35 cellular contexts compared by ENCODE assay signal in genomic region chr6:160093946-160094345, GRCh38. TPM values are rescaled to one million over a fixed set of nuclear protein-coding genes. Genes with fewer than 3 reads are reported as not detected.
"Had no signal": no experiment of that assay in that cellular context is flagged by ENCODE, and none has a peak within 500 bp of the region (broad histone marks: within the 10 kb centered on the region; RNA-seq: fewer than 3 reads in every experiment).

No MANE protein-coding gene starts in this region.

- DNase-seq: activated B cell treated with CpG ODN at 0.5 μM for 24 hours; activated CD4-positive, alpha-beta memory T cell treated with anti-CD3 and anti-CD28 coated beads for 36 hours; activated CD4-positive, alpha-beta T cell treated with anti-CD3 and anti-CD28 coated beads for 4 hours; activated CD4-positive, alpha-beta T cell treated with anti-CD3 and anti-CD28 coated beads, Interleukin-2, amount 10 ng/mL, durations not matched to agents 24 days and 14 days; activated CD4-positive, alpha-beta T cell treated with anti-CD3 and anti-CD28 coated beads, Interleukin-2, amount 50 U/mL, for 1 hour; activated CD4-positive, alpha-beta T cell treated with anti-CD3 and anti-CD28 coated beads, Interleukin-2, amount 50 U/mL, for 4 hours; activated CD4-positive, CD25-positive, alpha-beta regulatory T cell treated with anti-CD3 and anti-CD28 coated beads, Interleukin-2, amount 50 U/mL, for 72 hours; activated CD8-positive, alpha-beta memory T cell treated with anti-CD3 and anti-CD28 coated beads, Interleukin-2, amount 50 U/mL, for 4 hours; activated CD8-positive, alpha-beta T cell treated with anti-CD3 and anti-CD28 coated beads for 36 hours; activated effector memory CD4-positive, alpha-beta T cell treated with Interleukin-2 at 50 U/mL for 16 hours; activated gamma-delta T cell; activated naive CD4-positive, alpha-beta T cell treated with Interleukin-2 at 50 U/mL for 16 hours; activated naive CD8-positive, alpha-beta T cell treated with anti-CD3 and anti-CD28 coated beads, Interleukin-2, amount 10 ng/mL, durations not matched to agents 7 days and 5 days; activated naive CD8-positive, alpha-beta T cell treated with anti-CD3 and anti-CD28 coated beads, Interleukin-2, amount 50 U/mL, for 24 hours; activated T-cell treated with anti-CD3 and anti-CD28 coated beads for 4 hours; activated T-cell treated with anti-CD3 and anti-CD28 coated beads, Interleukin-2, amount 50 U/mL, for 1 hour; activated T-cell treated with anti-CD3 and anti-CD28 coated beads, Interleukin-2, amount 50 U/mL, for 4 hours; activated T-cell treated with anti-CD3 and anti-CD28 coated beads, Interleukin-2, amount 50 U/mL, for 72 hours; amygdala; anterior cingulate cortex; caudate nucleus; cerebellar nuclear complex; SW 1271; T-helper 1 cell; T-helper 2 cell; T-helper 9 cell had no signal

- H3K9me3 Mint-ChIP-seq: activated B cell treated with CpG ODN at 0.5 μM for 24 hours; activated CD4-positive, alpha-beta memory T cell treated with anti-CD3 and anti-CD28 coated beads for 36 hours; activated CD4-positive, alpha-beta T cell treated with anti-CD3 and anti-CD28 coated beads, Interleukin-2, amount 10 ng/mL, durations not matched to agents 24 days and 14 days; activated CD8-positive, alpha-beta T cell treated with anti-CD3 and anti-CD28 coated beads for 36 hours; activated naive CD4-positive, alpha-beta T cell treated with anti-CD3 and anti-CD28 coated beads, Interleukin-2, amount 50 U/mL, for 24 hours; activated naive CD8-positive, alpha-beta T cell treated with anti-CD3 and anti-CD28 coated beads, Interleukin-2, amount 10 ng/mL, durations not matched to agents 7 days and 5 days; activated naive CD8-positive, alpha-beta T cell treated with anti-CD3 and anti-CD28 coated beads, Interleukin-2, amount 50 U/mL, for 24 hours; activated T-cell treated with anti-CD3 and anti-CD28 coated beads, Interleukin-2, amount 50 U/mL, for 4 hours; activated T-cell treated with anti-CD3 and anti-CD28 coated beads, Interleukin-2, amount 50 U/mL, for 72 hours; activated T-helper 1 cell treated with anti-CD3 and anti-CD28 coated beads, Interleukin-12 subunit alpha, Interleukin-12 subunit beta, Interleukin-2, Interleukin-4 antibody, amounts not matched to agents 30 ng/mL and 10 ng/mL and 1 ng/mL, durations not matched to agents 14 hours and 24 hours and 36 hours; activated T-helper 2 cell treated with anti-CD3 and anti-CD28 coated beads, Interferon-gamma antibody, Interleukin-2, Interleukin-4, amounts not matched to agents 10 μg/mL and 5 μg/mL and 100 μg/mL, durations not matched to agents 14 hours and 24 hours and 36 hours; brain; central memory CD8-positive, alpha-beta T cell; T-helper 1 cell treated with Interleukin-12 subunit alpha and Interleukin-12 subunit beta and Interleukin-4 antibody, amounts not matched to agents 30 μg/mL and 1 μg/mL, for 36 hours; T-helper 2 cell treated with Interferon-gamma antibody and Interleukin-4, amounts not matched to agents 5 μg/mL and 100 μg/mL, for 36 hours had no signal

- H3K4me1 Mint-ChIP-seq: activated B cell treated with CpG ODN at 0.5 μM for 24 hours; brain; central memory CD8-positive, alpha-beta T cell had no signal

- H3K27me3 Mint-ChIP-seq: activated B cell treated with CpG ODN at 0.5 μM for 24 hours; activated CD4-positive, alpha-beta memory T cell treated with anti-CD3 and anti-CD28 coated beads for 36 hours; activated CD4-positive, alpha-beta T cell treated with anti-CD3 and anti-CD28 coated beads, Interleukin-2, amount 10 ng/mL, durations not matched to agents 24 days and 14 days; activated CD8-positive, alpha-beta T cell treated with anti-CD3 and anti-CD28 coated beads for 36 hours; activated naive CD4-positive, alpha-beta T cell treated with anti-CD3 and anti-CD28 coated beads, Interleukin-2, amount 50 U/mL, for 24 hours; activated naive CD8-positive, alpha-beta T cell; activated naive CD8-positive, alpha-beta T cell treated with anti-CD3 and anti-CD28 coated beads, Interleukin-2, amount 10 ng/mL, durations not matched to agents 7 days and 5 days; activated naive CD8-positive, alpha-beta T cell treated with anti-CD3 and anti-CD28 coated beads, Interleukin-2, amount 50 U/mL, for 24 hours; central memory CD8-positive, alpha-beta T cell had no signal

- ATAC-seq: activated CD8-positive, alpha-beta T cell treated with anti-CD3 and anti-CD28 coated beads for 36 hours; activated naive CD8-positive, alpha-beta T cell treated with anti-CD3 and anti-CD28 coated beads, Interleukin-2, amount 50 U/mL, for 24 hours; activated T-cell treated with anti-CD3 and anti-CD28 coated beads, Interleukin-2, amount 50 U/mL, for 4 hours; activated T-cell treated with anti-CD3 and anti-CD28 coated beads, Interleukin-2, amount 50 U/mL, for 72 hours had no signal

- H3K4me3 Mint-ChIP-seq: activated B cell treated with CpG ODN at 0.5 μM for 24 hours; activated CD4-positive, alpha-beta memory T cell treated with anti-CD3 and anti-CD28 coated beads for 36 hours; activated CD4-positive, alpha-beta T cell treated with anti-CD3 and anti-CD28 coated beads, Interleukin-2, amount 10 ng/mL, durations not matched to agents 24 days and 14 days; activated CD8-positive, alpha-beta T cell treated with anti-CD3 and anti-CD28 coated beads for 36 hours; activated naive CD4-positive, alpha-beta T cell treated with anti-CD3 and anti-CD28 coated beads, Interleukin-2, amount 50 U/mL, for 24 hours; activated naive CD8-positive, alpha-beta T cell; activated naive CD8-positive, alpha-beta T cell treated with anti-CD3 and anti-CD28 coated beads, Interleukin-2, amount 10 ng/mL, durations not matched to agents 7 days and 5 days; activated naive CD8-positive, alpha-beta T cell treated with anti-CD3 and anti-CD28 coated beads, Interleukin-2, amount 50 U/mL, for 24 hours; activated T-cell treated with anti-CD3 and anti-CD28 coated beads, Interleukin-2, amount 50 U/mL, for 4 hours; activated T-cell treated with anti-CD3 and anti-CD28 coated beads, Interleukin-2, amount 50 U/mL, for 72 hours; activated T-helper 1 cell treated with anti-CD3 and anti-CD28 coated beads, Interleukin-12 subunit alpha, Interleukin-12 subunit beta, Interleukin-2, Interleukin-4 antibody, amounts not matched to agents 30 ng/mL and 10 ng/mL and 1 ng/mL, durations not matched to agents 14 hours and 24 hours and 36 hours; brain; central memory CD8-positive, alpha-beta T cell; T-helper 1 cell treated with Interleukin-12 subunit alpha and Interleukin-12 subunit beta and Interleukin-4 antibody, amounts not matched to agents 30 μg/mL and 1 μg/mL, for 36 hours; T-helper 2 cell treated with Interferon-gamma antibody and Interleukin-4, amounts not matched to agents 5 μg/mL and 100 μg/mL, for 36 hours had no signal

- H3K27ac Mint-ChIP-seq: activated B cell treated with CpG ODN at 0.5 μM for 24 hours; activated CD4-positive, alpha-beta memory T cell treated with anti-CD3 and anti-CD28 coated beads for 36 hours; activated CD4-positive, alpha-beta T cell treated with anti-CD3 and anti-CD28 coated beads, Interleukin-2, amount 10 ng/mL, durations not matched to agents 24 days and 14 days; activated CD8-positive, alpha-beta T cell treated with anti-CD3 and anti-CD28 coated beads for 36 hours; activated naive CD4-positive, alpha-beta T cell treated with anti-CD3 and anti-CD28 coated beads, Interleukin-2, amount 50 U/mL, for 24 hours; activated naive CD8-positive, alpha-beta T cell; activated naive CD8-positive, alpha-beta T cell treated with anti-CD3 and anti-CD28 coated beads, Interleukin-2, amount 10 ng/mL, durations not matched to agents 7 days and 5 days; activated naive CD8-positive, alpha-beta T cell treated with anti-CD3 and anti-CD28 coated beads, Interleukin-2, amount 50 U/mL, for 24 hours; activated T-cell treated with anti-CD3 and anti-CD28 coated beads, Interleukin-2, amount 50 U/mL, for 72 hours; activated T-helper 1 cell treated with anti-CD3 and anti-CD28 coated beads, Interleukin-12 subunit alpha, Interleukin-12 subunit beta, Interleukin-2, Interleukin-4 antibody, amounts not matched to agents 30 ng/mL and 10 ng/mL and 1 ng/mL, durations not matched to agents 14 hours and 24 hours and 36 hours; activated T-helper 2 cell treated with anti-CD3 and anti-CD28 coated beads, Interferon-gamma antibody, Interleukin-2, Interleukin-4, amounts not matched to agents 10 μg/mL and 5 μg/mL and 100 μg/mL, durations not matched to agents 14 hours and 24 hours and 36 hours; T-helper 1 cell treated with Interleukin-12 subunit alpha and Interleukin-12 subunit beta and Interleukin-4 antibody, amounts not matched to agents 30 μg/mL and 1 μg/mL, for 36 hours; T-helper 2 cell treated with Interferon-gamma antibody and Interleukin-4, amounts not matched to agents 5 μg/mL and 100 μg/mL, for 36 hours had no signal

RNA-seq across cellular contexts. Expression of gene SLC22A1, which starts 27.7 kb away (rescaled TPM):
- total RNA-seq: ascending aorta had no signal
